In genomic region chr2:176158855-176159677, GRCh38 we compare ENCODE assay signal across 1 cellular context.
TF ChIP-seq lines count a peak whose summit lies in the region.

No MANE protein-coding gene starts in this region.

TF ChIP-seq in H1, 55 proteins besides CTCF, POLR2A, EP300 and RAD21:
- peak; percentile 55 for TF ChIP-seq CTBP2 (IDR thresholded peaks at IDR 0.05; ENCODE audit: borderline replicate concordance, insufficient read depth, insufficient read length, low read length)
- peak; percentile 90 for TF ChIP-seq RNF2 (IDR thresholded peaks at IDR 0.05; ENCODE audit: borderline replicate concordance, low read depth, low read length, missing control alignments, poor library complexity, severe bottlenecking)
- TF ChIP-seq BRCA1 (IDR thresholded peaks at IDR 0.05; ENCODE audit: low read depth, low read length), result no peak
TF ChIP-seq in H1: peak in this region for 2.
